ENCODE assay signal across 9 cellular contexts in genomic region chr17:40061532-40062038, GRCh38. TPM values are rescaled to one million over a fixed set of nuclear protein-coding genes. Genes with fewer than 3 reads are reported as not detected.
A peak's percentile ranks its signal among the peaks of the same experiment; 100 is the strongest.
DNase-seq lines count a peak whose midpoint lies in the region; ATAC-seq and TF ChIP-seq lines count a peak whose summit lies in the region.
"Had no signal": no experiment of that assay in that cellular context is flagged by ENCODE, and none has a peak within 500 bp of the region (broad histone marks: within the 10 kb centered on the region; RNA-seq: fewer than 3 reads in every experiment).

No MANE protein-coding gene starts in this region.

- no peak overlapping the region for H3K27ac ChIP-seq in lower lobe of right lung
- H3K27ac ChIP-seq in substantia nigra (ENCODE audit: low read depth, low read length, poor library complexity, severe bottlenecking): peak overlapping the region; percentile 7

- CTCF ChIA-PET in activated naive CD4-positive, alpha-beta T cell treated with anti-CD3 and anti-CD28 coated beads, Interleukin-2, amount 10 ng/mL, durations not matched to agents 7 days and 5 days (lab: Charles Lee): interaction anchor here (0.7 to 2.9 kb wide), 7 partner anchors 14 to 52 kb away, joined by 3 to 11 read pairs (median 6); no protein-coding TSS in a partner anchor

- peaks cover 36% of the 10 kb centered on the region for H3K4me1 Mint-ChIP-seq in activated naive CD4-positive, alpha-beta T cell treated with anti-CD3 and anti-CD28 coated beads, Interleukin-2, amount 10 ng/mL, durations not matched to agents 7 days and 5 days
- H3K4me1 Mint-ChIP-seq in activated T-helper 2 cell treated with anti-CD3 and anti-CD28 coated beads, Interferon-gamma antibody, Interleukin-2, Interleukin-4, amounts not matched to agents 10 μg/mL and 5 μg/mL and 100 μg/mL, durations not matched to agents 14 hours and 24 hours and 36 hours (ENCODE audit: low read depth): peaks cover 13% of the 10 kb centered on the region

- peaks cover 81% of the 10 kb centered on the region for H3K27me3 Mint-ChIP-seq in activated naive CD4-positive, alpha-beta T cell treated with anti-CD3 and anti-CD28 coated beads, Interleukin-2, amount 10 ng/mL, durations not matched to agents 7 days and 5 days
- H3K27me3 Mint-ChIP-seq in activated T-helper 2 cell treated with anti-CD3 and anti-CD28 coated beads, Interferon-gamma antibody, Interleukin-2, Interleukin-4, amounts not matched to agents 10 μg/mL and 5 μg/mL and 100 μg/mL, durations not matched to agents 14 hours and 24 hours and 36 hours (ENCODE audit: low read depth): peaks cover 30% of the 10 kb centered on the region

- no peak for ATAC-seq in activated naive CD4-positive, alpha-beta T cell treated with anti-CD3 and anti-CD28 coated beads, Interleukin-2, amount 50 U/mL, for 72 hours
- ATAC-seq in lower lobe of right lung: no peak
- no peak for ATAC-seq in HG02870 (IDR thresholded peaks at IDR 0.05; ENCODE audit: unreplicated experiment)
- no peak for ATAC-seq in GM21576 (IDR thresholded peaks at IDR 0.05; ENCODE audit: unreplicated experiment)
- no peak for ATAC-seq in HG03520 (IDR thresholded peaks at IDR 0.05; ENCODE audit: unreplicated experiment)

- peak overlapping the region; percentile 24 for H3K27ac Mint-ChIP-seq in activated naive CD4-positive, alpha-beta T cell treated with anti-CD3 and anti-CD28 coated beads, Interleukin-2, amount 10 ng/mL, durations not matched to agents 7 days and 5 days
- peak overlapping the region in 1 of 2 donors; percentile 66 for H3K27ac Mint-ChIP-seq in activated naive CD4-positive, alpha-beta T cell treated with anti-CD3 and anti-CD28 coated beads, Interleukin-2, amount 50 U/mL, for 72 hours
- H3K27ac Mint-ChIP-seq in activated T-helper 2 cell treated with anti-CD3 and anti-CD28 coated beads, Interferon-gamma antibody, Interleukin-2, Interleukin-4, amounts not matched to agents 10 μg/mL and 5 μg/mL and 100 μg/mL, durations not matched to agents 14 hours and 24 hours and 36 hours: no peak overlapping the region

- H3K36me3 Mint-ChIP-seq in activated naive CD4-positive, alpha-beta T cell treated with anti-CD3 and anti-CD28 coated beads, Interleukin-2, amount 10 ng/mL, durations not matched to agents 7 days and 5 days: no peaks in the 10 kb centered on the region
- no peaks in the 10 kb centered on the region for H3K36me3 Mint-ChIP-seq in activated naive CD4-positive, alpha-beta T cell treated with anti-CD3 and anti-CD28 coated beads, Interleukin-2, amount 50 U/mL, for 72 hours
- no peaks in the 10 kb centered on the region for H3K36me3 Mint-ChIP-seq in activated T-helper 2 cell treated with anti-CD3 and anti-CD28 coated beads, Interferon-gamma antibody, Interleukin-2, Interleukin-4, amounts not matched to agents 10 μg/mL and 5 μg/mL and 100 μg/mL, durations not matched to agents 14 hours and 24 hours and 36 hours (ENCODE audit: low read depth)

- H3K36me3 ChIP-seq in lower lobe of right lung: no peaks in the 10 kb centered on the region

- H3K27me3 ChIP-seq in lower lobe of right lung (ENCODE audit: low read depth): no peaks in the 10 kb centered on the region

- H3K4me3 Mint-ChIP-seq in activated naive CD4-positive, alpha-beta T cell treated with anti-CD3 and anti-CD28 coated beads, Interleukin-2, amount 10 ng/mL, durations not matched to agents 7 days and 5 days: peak overlapping the region; percentile 82
- peak overlapping the region; percentile 79 for H3K4me3 Mint-ChIP-seq in activated T-helper 2 cell treated with anti-CD3 and anti-CD28 coated beads, Interferon-gamma antibody, Interleukin-2, Interleukin-4, amounts not matched to agents 10 μg/mL and 5 μg/mL and 100 μg/mL, durations not matched to agents 14 hours and 24 hours and 36 hours (ENCODE audit: low read depth)

- no peak for TF ChIP-seq CTCF in lower lobe of right lung (IDR thresholded peaks at IDR 0.05)

- no peaks in the 10 kb centered on the region for H3K9me3 Mint-ChIP-seq in activated naive CD4-positive, alpha-beta T cell treated with anti-CD3 and anti-CD28 coated beads, Interleukin-2, amount 10 ng/mL, durations not matched to agents 7 days and 5 days
- H3K9me3 Mint-ChIP-seq in activated naive CD4-positive, alpha-beta T cell treated with anti-CD3 and anti-CD28 coated beads, Interleukin-2, amount 50 U/mL, for 72 hours: no peaks in the 10 kb centered on the region
- no peaks in the 10 kb centered on the region for H3K9me3 Mint-ChIP-seq in activated T-helper 2 cell treated with anti-CD3 and anti-CD28 coated beads, Interferon-gamma antibody, Interleukin-2, Interleukin-4, amounts not matched to agents 10 μg/mL and 5 μg/mL and 100 μg/mL, durations not matched to agents 14 hours and 24 hours and 36 hours

- intact Hi-C loops in activated T-helper 2 cell treated with anti-CD3 and anti-CD28 coated beads, Interferon-gamma antibody, Interleukin-2, Interleukin-4, amounts not matched to agents 10 μg/mL and 5 μg/mL and 100 μg/mL, durations not matched to agents 14 hours and 24 hours and 36 hours (cut with micrococcal nuclease): loop anchor here (2.0 to 5.0 kb wide), 2 partner anchors 36 to 47 kb away; no protein-coding TSS in a partner anchor
- intact Hi-C loops in lower lobe of right lung (cut with DNase I): no loop called here

- H3K4me3 ChIP-seq in lower lobe of right lung: no peak overlapping the region

- DNase-seq in activated naive CD4-positive, alpha-beta T cell treated with anti-CD3 and anti-CD28 coated beads, Interleukin-2, amount 10 ng/mL, durations not matched to agents 7 days and 5 days: no peak
- no peak for DNase-seq in activated naive CD4-positive, alpha-beta T cell treated with anti-CD3 and anti-CD28 coated beads, Interleukin-2, amount 50 U/mL, for 72 hours (ENCODE audit: low spot score in 2 of 2)
- DNase-seq in activated T-helper 2 cell treated with anti-CD3 and anti-CD28 coated beads, Interferon-gamma antibody, Interleukin-2, Interleukin-4, amounts not matched to agents 10 μg/mL and 5 μg/mL and 100 μg/mL, durations not matched to agents 14 hours and 24 hours and 36 hours (ENCODE audit: low spot score): no peak
- DNase-seq in lower lobe of right lung (peak; percentile 42), substantia nigra (lab: John Stamatoyannopoulos, UW) (peak in 1 of 49 donors; percentile 45)
- DNase-seq: KBM-7 had no signal

- no peaks in the 10 kb centered on the region for H3K9me3 ChIP-seq in lower lobe of right lung

- peaks cover 51% of the 10 kb centered on the region for H3K4me1 ChIP-seq in lower lobe of right lung

RNA-seq across cellular contexts. Expression of gene THRA, which starts 1.2 kb away (rescaled TPM):
- 10 to 100 TPM; 14.5 to 19.3 TPM for total RNA-seq in activated naive CD4-positive, alpha-beta T cell treated with anti-CD3 and anti-CD28 coated beads, Interleukin-2, amount 50 U/mL, for 72 hours
- 4.9 and 5.6 TPM in 2 replicates for total RNA-seq in activated T-helper 2 cell treated with anti-CD3 and anti-CD28 coated beads, Interferon-gamma antibody, Interleukin-2, Interleukin-4, amounts not matched to agents 10 μg/mL and 5 μg/mL and 100 μg/mL, durations not matched to agents 14 hours and 24 hours and 36 hours
- total RNA-seq in lower lobe of right lung: 50.1 TPM

RNA-seq across cellular contexts. Expression of gene MED24, which starts 7.4 kb away (rescaled TPM):
- 100 to 1,000 TPM; 106 to 133 TPM for total RNA-seq in activated naive CD4-positive, alpha-beta T cell treated with anti-CD3 and anti-CD28 coated beads, Interleukin-2, amount 50 U/mL, for 72 hours
- 110 and 116 TPM in 2 replicates for total RNA-seq in activated T-helper 2 cell treated with anti-CD3 and anti-CD28 coated beads, Interferon-gamma antibody, Interleukin-2, Interleukin-4, amounts not matched to agents 10 μg/mL and 5 μg/mL and 100 μg/mL, durations not matched to agents 14 hours and 24 hours and 36 hours
- 59.6 TPM for total RNA-seq in lower lobe of right lung

RNA-seq across cellular contexts. Expression of gene NR1D1, which starts 38.8 kb away (rescaled TPM):
- total RNA-seq in activated naive CD4-positive, alpha-beta T cell treated with anti-CD3 and anti-CD28 coated beads, Interleukin-2, amount 50 U/mL, for 72 hours: 10 to 100 TPM in 1 of 2 donors, 1 to 10 TPM in 1; 4.8 to 26.7 TPM
- total RNA-seq in activated T-helper 2 cell treated with anti-CD3 and anti-CD28 coated beads, Interferon-gamma antibody, Interleukin-2, Interleukin-4, amounts not matched to agents 10 μg/mL and 5 μg/mL and 100 μg/mL, durations not matched to agents 14 hours and 24 hours and 36 hours: 6.6 and 6.8 TPM in 2 replicates
- 20.1 TPM for total RNA-seq in lower lobe of right lung

RNA-seq across cellular contexts. Expression of gene CSF3, which starts 46.3 kb away (rescaled TPM):
- total RNA-seq in activated naive CD4-positive, alpha-beta T cell treated with anti-CD3 and anti-CD28 coated beads, Interleukin-2, amount 50 U/mL, for 72 hours: not detected
- not detected in 2 replicates for total RNA-seq in activated T-helper 2 cell treated with anti-CD3 and anti-CD28 coated beads, Interferon-gamma antibody, Interleukin-2, Interleukin-4, amounts not matched to agents 10 μg/mL and 5 μg/mL and 100 μg/mL, durations not matched to agents 14 hours and 24 hours and 36 hours
- 1.9 TPM for total RNA-seq in lower lobe of right lung
